25 cellular contexts compared by ENCODE assay signal in the genomic region with DNA sequence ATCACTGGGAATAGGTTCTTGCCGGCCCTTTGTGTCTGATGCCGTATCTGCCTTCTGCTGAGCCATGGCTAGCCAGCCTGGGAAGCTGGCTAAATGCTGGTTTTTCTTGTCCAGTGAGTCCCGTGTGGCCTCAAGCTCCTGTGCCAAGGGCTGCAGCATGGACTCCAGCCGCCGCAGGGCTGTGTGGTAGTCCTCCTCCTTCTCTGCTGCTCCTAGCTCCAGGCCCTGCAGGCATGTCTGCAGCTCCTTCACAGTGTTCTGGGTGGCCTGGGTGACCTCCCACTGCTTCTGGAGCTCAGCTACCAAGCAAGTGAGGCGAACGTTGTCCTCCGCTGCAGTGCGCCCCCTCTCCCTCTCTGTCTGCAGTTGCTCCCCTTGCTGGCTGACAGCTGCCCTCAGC. TPM values are rescaled to one million over a fixed set of nuclear protein-coding genes. Genes with fewer than 3 reads are reported as not detected.
DNase-seq lines count a peak whose midpoint lies in the region; ATAC-seq and TF ChIP-seq lines count a peak whose summit lies in the region.
"Had no signal": no experiment of that assay in that cellular context is flagged by ENCODE, and none has a peak within 500 bp of the region (broad histone marks: within the 10 kb centered on the region; RNA-seq: fewer than 3 reads in every experiment).

No MANE protein-coding gene starts in this region.

- H3K27me3 Mint-ChIP-seq in H9 (ENCODE audit: low read depth): peaks cover 1% of the 10 kb centered on the region; the same call in 1 of the 2 replicates
- H3K27me3 Mint-ChIP-seq: activated B cell treated with CpG ODN at 0.5 μM for 24 hours; stimulated activated memory B cell treated with anti-CD40 and anti-IgM and Interleukin-4, amounts not matched to agents 10 μg/mL and 1 μg/mL and 100 μg/mL, for 72 hours had no signal

- H4K5ac ChIP-seq in H9 (ENCODE audit: insufficient read length, low read depth, low read length): no peak overlapping the region

- H2BK120ac ChIP-seq in H9 (ENCODE audit: low read depth, low read length, poor library complexity, severe bottlenecking): no peak overlapping the region

- H2BK15ac ChIP-seq in H9 (ENCODE audit: low read depth, low read length): no peak overlapping the region

- no peak overlapping the region for H3K4ac ChIP-seq in H9 (ENCODE audit: low read depth, low read length)

- H3T11ph ChIP-seq in H9 (ENCODE audit: low read length): no peak overlapping the region

- no CpG with 5 or more reads among the region's 9 CpGs for WGBS in H9 (ENCODE audit: extremely low coverage, insufficient read length, low lambda C conversion rate)

- intact Hi-C loops in left cardiac atrium (cut with DNase I): no loop called here
- intact Hi-C loops in gastrocnemius medialis (cut with DNase I; ENCODE audit: low total_unique reads): no loop called here

- TF ChIP-seq CTCF in H9 (conservative IDR thresholded peaks at IDR 0.05) (no peak), gastrocnemius medialis (IDR thresholded peaks at IDR 0.05 in 4 of 5, conservative IDR thresholded peaks at IDR 0.05 in 1 of 5) (no peak), GM13976 (IDR thresholded peaks at IDR 0.05; ENCODE audit: borderline replicate concordance, control extremely low read depth, extremely low read depth, insufficient read depth, missing control alignments) (no peak)

- no peak overlapping the region for H3K18ac ChIP-seq in H9 (ENCODE audit: insufficient read length, low read depth, low read length)

- H3K4me1 ChIP-seq in H9 (ENCODE audit: insufficient read depth, low read length) (no peaks in the 10 kb centered on the region), SJSA1 (replicated peaks) (peaks cover 32% of the 10 kb centered on the region), gastrocnemius medialis (peaks cover 36 to 71% of the 10 kb centered on the region in 2 donors)

- no peaks in the 10 kb centered on the region for H3K23me2 ChIP-seq in H9 (ENCODE audit: insufficient read length, low read depth, low read length, poor library complexity, severe bottlenecking)

- no peaks in the 10 kb centered on the region for H3K79me1 ChIP-seq in H9 (ENCODE audit: insufficient read depth, low read depth, low read length, poor library complexity, severe bottlenecking)

- no peaks in the 10 kb centered on the region for H4K20me1 ChIP-seq in H9 (ENCODE audit: control insufficient read depth, insufficient read depth, insufficient read length)

- no peak overlapping the region for H3K4me3 Mint-ChIP-seq in H9
- H3K4me3 Mint-ChIP-seq: activated B cell treated with CpG ODN at 0.5 μM for 24 hours; stimulated activated memory B cell treated with anti-CD40 and anti-IgM and Interleukin-4, amounts not matched to agents 10 μg/mL and 1 μg/mL and 100 μg/mL, for 72 hours had no signal

- H2BK5ac ChIP-seq in H9 (ENCODE audit: insufficient read length, low read length): no peak overlapping the region

- no peak overlapping the region for H4K8ac ChIP-seq in H9 (replicated peaks; ENCODE audit: insufficient read length, low read depth, low read length)

- H3K4me2 ChIP-seq in H9 (ENCODE audit: insufficient read depth, insufficient read length, low read length): no peak overlapping the region
- H3K4me2 ChIP-seq: KMS-11 had no signal

- no peaks in the 10 kb centered on the region for H3K9me3 ChIP-seq in H9 (ENCODE audit: control insufficient read depth, low read depth, low read length)
- H3K9me3 ChIP-seq in SJSA1 (replicated peaks): no peaks in the 10 kb centered on the region
- H3K9me3 ChIP-seq in gastrocnemius medialis: no peaks in the 10 kb centered on the region
- H3K9me3 ChIP-seq: gastroesophageal sphincter, neutrophil, transverse colon had no signal

- no peak overlapping the region for H2AK5ac ChIP-seq in H9 (ENCODE audit: insufficient read length, low read length)

- DNase-seq in H9: no peak
- DNase-seq in SJSA1 (ENCODE audit: low read depth in 1 of 2, low spot score in 2 of 2): peak; percentile 43 to 62
- DNase-seq in left cardiac atrium: no peak
- DNase-seq in gastrocnemius medialis: no peak
- no peak for DNase-seq in GM13976 (ENCODE audit: low spot score)
- DNase-seq: activated B cell treated with CpG ODN at 0.5 μM for 24 hours; activated CD8-positive, alpha-beta memory T cell treated with anti-CD3 and anti-CD28 coated beads for 24 hours; AML-193; NCI-H1092; NCI-H2107; NCI-H510A treated with DMSO at 0.1 percent for 48 hours; SHP77 treated with DMSO at 0.1 percent for 48 hours; stimulated activated CD4-positive, alpha-beta T cell treated with anti-CD3 and anti-CD28 coated beads, Interleukin-15, amount 100 ng/mL, for 24 hours; transverse colon had no signal

- H3K36me3 ChIP-seq in SJSA1: peaks cover 19% of the 10 kb centered on the region
- H3K36me3 ChIP-seq in gastrocnemius medialis: peaks cover 0 to 82% of the 10 kb centered on the region in 2 donors

- H3K36me3 Mint-ChIP-seq in H9 (ENCODE audit: insufficient read depth in 1 of 3, low read depth in 3 of 3): peaks cover 15 to 80% (median 77%) of the 10 kb centered on the region in 3 experiments; a peak in 6 of 7 replicates

- ATAC-seq in left cardiac atrium: peak; percentile 16 to 36
- ATAC-seq in gastrocnemius medialis: peak in 1 of 2 donors; percentile 2
- no peak for ATAC-seq in GM21447 (IDR thresholded peaks at IDR 0.05; ENCODE audit: unreplicated experiment)
- ATAC-seq in GM21717 (IDR thresholded peaks at IDR 0.05; ENCODE audit: unreplicated experiment): no peak
- ATAC-seq: esophagus mucosa; gastroesophageal sphincter; stimulated activated memory B cell treated with anti-CD40 and anti-IgM and Interleukin-4, amounts not matched to agents 10 μg/mL and 1 μg/mL and 100 μg/mL, for 72 hours had no signal

- no peak overlapping the region for H3K4me3 ChIP-seq in SJSA1
- H3K4me3 ChIP-seq in gastrocnemius medialis: no peak overlapping the region
- H3K4me3 ChIP-seq: cardiac muscle cell, gastroesophageal sphincter, GM23248, transverse colon had no signal

- no peak overlapping the region for H2BK12ac ChIP-seq in H9 (ENCODE audit: insufficient read length, low read depth, low read length)

- H3K27ac ChIP-seq in H9 (ENCODE audit: insufficient read length, low read depth, low read length) (no peak overlapping the region), SJSA1 (peak overlapping the region; percentile 14; the same call in 1 of the 2 replicates), gastrocnemius medialis (peak overlapping the region; percentile 57 to 100 (median 98))
- H3K27ac ChIP-seq: cardiac muscle cell, gastroesophageal sphincter, GM23248, KMS-11, neutrophil, transverse colon had no signal

- no peak overlapping the region for H2BK20ac ChIP-seq in H9 (ENCODE audit: low read depth, low read length, poor library complexity, severe bottlenecking)

- no peaks in the 10 kb centered on the region for H3K9me3 Mint-ChIP-seq in H9
- H3K9me3 Mint-ChIP-seq: activated B cell treated with CpG ODN at 0.5 μM for 24 hours; stimulated activated memory B cell treated with anti-CD40 and anti-IgM and Interleukin-4, amounts not matched to agents 10 μg/mL and 1 μg/mL and 100 μg/mL, for 72 hours had no signal

- H3K27me3 ChIP-seq in H9 (ENCODE audit: insufficient read depth, low read length) (no peaks in the 10 kb centered on the region), SJSA1 (replicated peaks) (no peaks in the 10 kb centered on the region), gastrocnemius medialis (no peaks in the 10 kb centered on the region)
- H3K27me3 ChIP-seq: cardiac muscle cell, gastroesophageal sphincter, transverse colon had no signal

- no peak for TF ChIP-seq POLR2A in gastrocnemius medialis (IDR thresholded peaks at IDR 0.05)

- no peaks in the 10 kb centered on the region for H3K4me1 Mint-ChIP-seq in H9

- no peak overlapping the region for H4K91ac ChIP-seq in H9 (ENCODE audit: insufficient read length, low read depth, low read length)

- in situ Hi-C loops in gastrocnemius medialis (cut with MboI; ENCODE audit: low sequenced_read_pairs in 4 of 4): no loop called here
- in situ Hi-C loops in GM13976 (cut with MboI; ENCODE audit: low sequenced_read_pairs, unreplicated experiment): no loop called here

- no peak overlapping the region for H3K23ac ChIP-seq in H9 (ENCODE audit: insufficient read length, low read depth, low read length)

- H3K79me2 ChIP-seq in H9 (ENCODE audit: insufficient read depth, low read length): no peaks in the 10 kb centered on the region

- H3K14ac ChIP-seq in H9 (ENCODE audit: insufficient read depth, low read length): no peak overlapping the region

- H3K56ac ChIP-seq in H9 (ENCODE audit: insufficient read length, low read depth, low read length): no peak overlapping the region

- no peak overlapping the region for H2AFZ ChIP-seq in H9 (ENCODE audit: low read length)
- H2AFZ ChIP-seq: GM23248 had no signal

- H3K9ac ChIP-seq in H9 (ENCODE audit: extremely low read depth, insufficient read length, low read length): no peak overlapping the region
- H3K9ac ChIP-seq: GM23248, KMS-11 had no signal

- peak overlapping the region in 2 of 3 experiments; percentile 41 to 61; a peak in 3 of 7 replicates for H3K27ac Mint-ChIP-seq in H9
- H3K27ac Mint-ChIP-seq: activated B cell treated with CpG ODN at 0.5 μM for 24 hours; stimulated activated memory B cell treated with anti-CD40 and anti-IgM and Interleukin-4, amounts not matched to agents 10 μg/mL and 1 μg/mL and 100 μg/mL, for 72 hours had no signal

RNA-seq across cellular contexts. Expression of a gene that starts 24.9 kb away (rescaled TPM):
- not detected in 2 replicates for total RNA-seq in H9 (2021)
- total RNA-seq in SJSA1 (2014; rRNA removed; shearing (Covaris generic)): not detected in 2 replicates
- total RNA-seq in left cardiac atrium: 1 to 10 TPM in 1 of 2 donors, under 1 TPM in 1; 0.39 to 2.6 TPM
- total RNA-seq in gastrocnemius medialis: under 1 TPM in 2 of 4 donors, not detected in 2; 0.29 to 0.51 TPM
- total RNA-seq: activated B cell treated with CpG ODN at 0.5 μM for 24 hours, cardiac muscle cell, GM23248, renal cortical epithelial cell had no signal

RNA-seq across cellular contexts. Expression of a gene that starts 27.5 kb away (rescaled TPM):
- total RNA-seq in H9 (2021) (10.4 and 10.6 TPM in 2 replicates), left cardiac atrium (10 to 100 TPM; 64.4 to 91.9 TPM), gastrocnemius medialis (10 to 100 TPM; 47.4 to 99.8 (median 84.2) TPM)
- 5.4 and 7.6 TPM in 2 replicates for total RNA-seq in SJSA1 (2014; rRNA removed; shearing (Covaris generic))

RNA-seq across cellular contexts. Expression of a gene that starts 59.1 kb away (rescaled TPM):
- total RNA-seq in H9 (2021): not detected in 2 replicates
- not detected in 2 replicates for total RNA-seq in SJSA1 (2014; rRNA removed; shearing (Covaris generic))
- under 1 TPM; 0.08 to 0.09 TPM for total RNA-seq in left cardiac atrium
- under 1 TPM in 1 of 4 donors, not detected in 3; 0.04 TPM for total RNA-seq in gastrocnemius medialis
- total RNA-seq: activated B cell treated with CpG ODN at 0.5 μM for 24 hours; cardiac muscle cell; GM23248; renal cortical epithelial cell; T-helper 2 cell treated with Interferon-gamma antibody and Interleukin-4, amounts not matched to agents 100 ng/mL and 5 ng/mL, for 36 hours had no signal

Comparison
In these comparisons a context has a peak if more than half of its experiments do, and no peak if none do; other contexts are left out.
1. DNase-seq: peak in SJSA1 (2 of 2); none in H9 (single experiment), left cardiac atrium (single experiment), gastrocnemius medialis (0 of 2) and GM13976 (single experiment).
2. ATAC-seq: peak in left cardiac atrium (2 of 2); none in GM21447 (single experiment) and GM21717 (single experiment).